1 cellular context compared by ENCODE assay signal in the genomic region with DNA sequence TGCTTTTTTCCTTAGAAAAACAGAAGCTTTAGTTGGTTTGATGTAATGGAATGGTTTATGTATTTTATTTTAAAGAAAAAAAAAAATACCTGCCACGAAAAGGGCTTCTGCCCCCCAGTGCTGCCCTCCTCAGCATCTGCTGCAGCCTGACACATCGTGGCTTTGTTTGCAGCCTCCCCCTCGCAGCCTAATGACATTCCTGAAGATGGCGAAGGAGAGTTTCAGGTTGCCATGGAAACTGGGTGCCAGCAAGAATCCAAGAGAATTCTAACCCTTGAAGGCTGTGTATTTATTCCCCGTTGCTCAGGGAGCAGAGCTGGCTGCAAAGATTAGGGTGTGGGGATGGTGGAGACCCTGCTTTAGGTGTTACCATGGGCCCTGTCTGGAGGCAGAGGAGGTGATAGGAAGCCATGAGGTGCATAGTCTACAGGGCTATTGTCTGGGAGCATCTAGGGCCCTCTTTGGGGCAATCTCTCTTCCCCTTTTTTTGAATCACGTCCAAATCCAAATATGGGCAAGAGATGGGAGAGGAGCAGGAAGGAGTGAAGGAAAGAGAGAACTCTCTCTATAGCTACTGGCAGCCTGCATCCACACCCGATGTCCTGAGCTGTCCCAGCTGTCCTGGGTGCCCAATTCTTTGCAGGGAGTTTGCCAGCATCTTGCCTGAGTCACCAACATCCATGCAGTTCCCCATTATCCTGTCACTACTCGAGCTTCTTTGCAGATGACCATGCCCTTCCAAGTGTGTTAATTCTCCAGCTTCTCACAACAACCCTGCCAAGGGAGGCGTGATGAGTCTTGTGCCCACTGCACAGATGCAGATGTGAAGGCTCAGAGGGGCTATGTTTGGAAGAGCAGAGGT.
TF ChIP-seq lines count a peak whose summit lies in the region.

No MANE protein-coding gene starts in this region.

TF ChIP-seq in H1, 55 proteins besides CTCF, POLR2A, EP300 and RAD21 (continued from another document):
- TF ChIP-seq SIN3A (conservative IDR thresholded peaks at IDR 0.05 in 1 of 2, IDR thresholded peaks at IDR 0.05 in 1 of 2; ENCODE audit: low read depth in 1 of 2, low read length in 2 of 2) (0 out of 4 replicates have a peak, but pooled peaks of 1 of the 2 experiments have one; percentile 20), TAF7 (optimal IDR thresholded peaks at IDR 0.05; ENCODE audit: borderline replicate concordance, low read depth, low read length) (no peak), EGR1 (IDR thresholded peaks at IDR 0.05; ENCODE audit: borderline replicate concordance, low read depth, low read length) (no peak), KDM1A (IDR thresholded peaks at IDR 0.05; ENCODE audit: borderline replicate concordance, low read length) (no peak), POLR2AphosphoS5 (IDR thresholded peaks at IDR 0.05; ENCODE audit: low read depth, low read length) (no peak), SP2 (IDR thresholded peaks at IDR 0.05; ENCODE audit: low read length) (no peak)
TF ChIP-seq in H1: peak in this region for 3.
